In genomic region chr11:133710241-133710640, GRCh38 we compare ENCODE assay signal across 20 cellular contexts.
"Had no signal": no experiment of that assay in that cellular context is flagged by ENCODE, and none has a peak within 500 bp of the region (broad histone marks: within the 10 kb centered on the region; RNA-seq: fewer than 3 reads in every experiment).

No MANE protein-coding gene starts in this region.

- H3K9me3 ChIP-seq: MG63, SK-N-SH had no signal

- DNase-seq: Karpas-422, KG1, MG63, NCI-H1092 treated with DMSO at 0.1 percent for 48 hours, NCI-H1436, NCI-H187, NCI-H2029, NCI-H2081 treated with DMSO at 0.1 percent for 48 hours, NCI-H2171, NCI-H226, NCI-H446, NCI-H510A, NCI-H524 treated with DMSO at 0.1 percent for 48 hours, NCI-H69, NCI-H774, PC-3, SHP77, SK-N-SH had no signal

- H3K27ac ChIP-seq: RWPE1 had no signal

- ATAC-seq: Panc1, PC-3 had no signal

- H3K36me3 ChIP-seq: MG63 had no signal

- H3K4me3 ChIP-seq: MG63 had no signal
